Comparison of ENCODE assay signal across 6 cellular contexts in genomic region chr11:27024865-27025264, GRCh38. TPM values are rescaled to one million over a fixed set of nuclear protein-coding genes. Genes with fewer than 3 reads are reported as not detected.
"Had no signal": no experiment of that assay in that cellular context is flagged by ENCODE, and none has a peak within 500 bp of the region (broad histone marks: within the 10 kb centered on the region; RNA-seq: fewer than 3 reads in every experiment).

No MANE protein-coding gene starts in this region.

- H3K27ac ChIP-seq: GM23248 had no signal

- H3K4me3 Mint-ChIP-seq: H9, IgD-negative memory B cell had no signal

- H3K9ac ChIP-seq: GM23248 had no signal

- H3K4me1 Mint-ChIP-seq: IgD-negative memory B cell had no signal

- H3K9me3 Mint-ChIP-seq: H9 had no signal

- DNase-seq: GM23248, H9, HCEC 1CT had no signal

- H3K4me3 ChIP-seq: GM23248 had no signal

- H3K27me3 Mint-ChIP-seq: IgD-negative memory B cell had no signal

- H3K36me3 Mint-ChIP-seq: IgD-negative memory B cell had no signal

RNA-seq across cellular contexts. Expression of gene BBOX1, which starts 15.8 kb away (rescaled TPM):
- total RNA-seq: GM23248, H1, H9, HT-29 had no signal
- polyA plus RNA-seq: H1, IgD-negative memory B cell had no signal

RNA-seq across cellular contexts. Expression of gene FIBIN, which starts 31.0 kb away (rescaled TPM):
- total RNA-seq: H9, HT-29 had no signal
- polyA plus RNA-seq: IgD-negative memory B cell had no signal
